Comparison of ENCODE assay signal across 8 cellular contexts in the genomic region with DNA sequence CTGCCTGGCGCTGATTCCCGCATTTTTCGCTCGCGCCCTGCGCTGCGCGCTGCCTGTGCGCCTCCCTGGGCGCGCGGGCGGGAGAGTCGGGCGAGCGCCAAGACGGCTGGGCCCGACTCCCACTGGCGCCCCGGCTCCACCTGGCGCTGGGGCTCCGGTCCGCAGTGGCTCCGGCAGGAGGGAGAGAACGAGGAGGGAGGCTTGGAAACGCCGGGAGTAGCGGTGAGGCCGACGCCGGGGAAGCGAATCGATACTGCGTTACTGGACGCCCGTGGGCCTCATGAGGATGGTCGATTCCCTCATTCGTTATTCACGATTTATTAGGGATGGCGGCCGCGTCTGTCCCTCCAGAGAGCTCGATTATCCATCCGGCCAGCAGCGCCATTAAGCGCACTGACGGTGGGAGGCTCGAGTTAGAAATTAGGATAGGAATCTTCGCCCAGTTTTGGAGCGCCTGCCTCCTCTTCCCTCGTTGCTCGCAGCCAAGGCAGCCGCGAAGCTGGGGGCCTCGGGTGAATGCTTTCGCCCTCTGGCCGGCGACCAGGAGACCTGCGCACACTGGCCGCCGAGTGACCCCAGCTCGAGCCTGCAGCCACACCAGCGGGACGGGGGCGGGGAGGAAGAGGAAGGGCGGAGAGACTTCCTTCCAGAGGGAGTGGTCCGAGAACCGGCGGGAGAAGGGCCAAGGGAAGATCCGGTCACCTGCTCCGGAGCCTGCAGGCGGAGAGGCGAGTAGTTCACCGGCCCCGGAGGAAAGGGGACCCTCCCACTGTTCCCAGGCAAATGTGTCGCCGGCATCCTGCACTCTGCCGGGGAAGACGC. TPM values are rescaled to one million over a fixed set of nuclear protein-coding genes. Genes with fewer than 3 reads are reported as not detected.
DNase-seq lines count a peak whose midpoint lies in the region; ATAC-seq and TF ChIP-seq lines count a peak whose summit lies in the region.

No MANE protein-coding gene starts in this region.

- TF ChIP-seq RAD21 in neural cell (conservative IDR thresholded peaks at IDR 0.05), result no peak

- POLR2A ChIA-PET in WTC11 (lab: Charles Lee), result interaction anchor here (0.6 to 1.6 kb wide), 3 partner anchors 29 to 424 kb away, joined by 3 to 6 read pairs (median 4); a partner anchor contains a TSS

- H3K4me3 Mint-ChIP-seq in WTC11, result peak overlapping the region; percentile 97

- peak; percentile 55 to 84 (median 82) for DNase-seq in NCI-H1417 (lab: John Stamatoyannopoulos, UW)
- DNase-seq in NCI-H1417 treated with DMSO at 0.1 percent for 48 hours (lab: John Stamatoyannopoulos, UW), result no peak
- DNase-seq in NCI-H1105 treated with DMSO at 0.1 percent for 48 hours (lab: John Stamatoyannopoulos, UW), result peak; percentile 63
- DNase-seq in WTC11 (ENCODE audit: low spot score), result peak; percentile 80
- peak; percentile 46 for DNase-seq in fibroblast of the conjunctiva (ENCODE audit: low read depth)
- no peak for DNase-seq in NCI-H187 treated with DMSO at 0.1 percent for 48 hours (lab: John Stamatoyannopoulos, UW)

- H3K4me2 ChIP-seq in neural cell (ENCODE audit: low read length), result peak overlapping the region; percentile 67

- TF ChIP-seq EP300 in neural cell (conservative IDR thresholded peaks at IDR 0.05; ENCODE audit: poor library complexity, severe bottlenecking), result no peak

- peaks cover 37% of the 10 kb centered on the region for H3K4me1 Mint-ChIP-seq in WTC11

- H3K9me3 ChIP-seq in neural cell (ENCODE audit: low read length), result no peaks in the 10 kb centered on the region

- peak overlapping the region; percentile 94 for H3K27ac ChIP-seq in neural cell (ENCODE audit: low read length)

- H2AFZ ChIP-seq in neural cell (ENCODE audit: low read depth, low read length), result no peak overlapping the region

- no peaks in the 10 kb centered on the region for H3K9me3 Mint-ChIP-seq in WTC11

- H3K27ac Mint-ChIP-seq in WTC11, result peak overlapping the region; percentile 90

- H3F3A ChIP-seq in neural cell (ENCODE audit: insufficient read depth, low read length, poor library complexity, severe bottlenecking), result no peaks in the 10 kb centered on the region

- H3K36me3 Mint-ChIP-seq in WTC11, result peaks cover 8% of the 10 kb centered on the region

- ATAC-seq in WTC11, result peak; percentile 10
- ATAC-seq in HG02763 (IDR thresholded peaks at IDR 0.05; ENCODE audit: unreplicated experiment), result no peak

- H3K36me3 ChIP-seq in neural cell (ENCODE audit: insufficient read depth, low read length), result no peaks in the 10 kb centered on the region

- H3K9ac ChIP-seq in neural cell (ENCODE audit: low read length), result peak overlapping the region; percentile 92

- peak overlapping the region; percentile 94 for H3K4me3 ChIP-seq in neural cell (ENCODE audit: low read length)

- no peaks in the 10 kb centered on the region for H4K20me1 ChIP-seq in neural cell (ENCODE audit: insufficient read depth)

- H3K9me2 ChIP-seq in neural cell (ENCODE audit: insufficient read depth, low read length), result no peaks in the 10 kb centered on the region

- H3K79me2 ChIP-seq in neural cell (replicated peaks; ENCODE audit: insufficient read depth, low read length), result peaks cover 45% of the 10 kb centered on the region

- TF ChIP-seq CTCF in WTC11 (IDR thresholded peaks at IDR 0.05) (no peak), neural cell (IDR thresholded peaks at IDR 0.05; ENCODE audit: poor library complexity, severe bottlenecking) (peak; percentile 22)

- H3K27me3 ChIP-seq in neural cell (ENCODE audit: insufficient read depth, low read depth, low read length), result no peaks in the 10 kb centered on the region

- CTCF ChIA-PET in WTC11 (lab: Charles Lee), result interaction anchor here (0.6 to 4.4 kb wide), 6 partner anchors 12 to 221 kb away, joined by 3 to 45 read pairs (median 4); no protein-coding TSS in a partner anchor

- H3K27me3 Mint-ChIP-seq in WTC11 (ENCODE audit: low read depth), result peaks cover 2% of the 10 kb centered on the region

TF ChIP-seq in WTC11, 78 proteins besides CTCF, POLR2A, EP300 and RAD21 (continues in another document):
- TF ChIP-seq, protein P1, sequence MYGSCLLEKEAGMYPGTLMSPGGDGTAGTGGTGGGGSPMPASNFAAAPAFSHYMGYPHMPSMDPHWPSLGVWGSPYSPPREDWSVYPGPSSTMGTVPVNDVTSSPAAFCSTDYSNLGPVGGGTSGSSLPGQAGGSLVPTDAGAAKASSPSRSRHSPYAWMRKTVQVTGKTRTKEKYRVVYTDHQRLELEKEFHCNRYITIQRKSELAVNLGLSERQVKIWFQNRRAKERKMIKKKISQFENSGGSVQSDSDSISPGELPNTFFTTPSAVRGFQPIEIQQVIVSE (CRISPR knock-in tag; IDR thresholded peaks at IDR 0.05; ENCODE audit: borderline replicate concordance), result no peak
- TF ChIP-seq, protein P2, sequence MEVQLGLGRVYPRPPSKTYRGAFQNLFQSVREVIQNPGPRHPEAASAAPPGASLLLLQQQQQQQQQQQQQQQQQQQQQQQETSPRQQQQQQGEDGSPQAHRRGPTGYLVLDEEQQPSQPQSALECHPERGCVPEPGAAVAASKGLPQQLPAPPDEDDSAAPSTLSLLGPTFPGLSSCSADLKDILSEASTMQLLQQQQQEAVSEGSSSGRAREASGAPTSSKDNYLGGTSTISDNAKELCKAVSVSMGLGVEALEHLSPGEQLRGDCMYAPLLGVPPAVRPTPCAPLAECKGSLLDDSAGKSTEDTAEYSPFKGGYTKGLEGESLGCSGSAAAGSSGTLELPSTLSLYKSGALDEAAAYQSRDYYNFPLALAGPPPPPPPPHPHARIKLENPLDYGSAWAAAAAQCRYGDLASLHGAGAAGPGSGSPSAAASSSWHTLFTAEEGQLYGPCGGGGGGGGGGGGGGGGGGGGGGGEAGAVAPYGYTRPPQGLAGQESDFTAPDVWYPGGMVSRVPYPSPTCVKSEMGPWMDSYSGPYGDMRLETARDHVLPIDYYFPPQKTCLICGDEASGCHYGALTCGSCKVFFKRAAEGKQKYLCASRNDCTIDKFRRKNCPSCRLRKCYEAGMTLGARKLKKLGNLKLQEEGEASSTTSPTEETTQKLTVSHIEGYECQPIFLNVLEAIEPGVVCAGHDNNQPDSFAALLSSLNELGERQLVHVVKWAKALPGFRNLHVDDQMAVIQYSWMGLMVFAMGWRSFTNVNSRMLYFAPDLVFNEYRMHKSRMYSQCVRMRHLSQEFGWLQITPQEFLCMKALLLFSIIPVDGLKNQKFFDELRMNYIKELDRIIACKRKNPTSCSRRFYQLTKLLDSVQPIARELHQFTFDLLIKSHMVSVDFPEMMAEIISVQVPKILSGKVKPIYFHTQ (CRISPR knock-in tag; IDR thresholded peaks at IDR 0.05), result no peak
- peak; percentile 64; the same call in 1 of the 2 replicates for TF ChIP-seq NFE2L1 (CRISPR knock-in tag; IDR thresholded peaks at IDR 0.05)
- TF ChIP-seq NR1H2 (CRISPR knock-in tag; IDR thresholded peaks at IDR 0.05), result no peak
- TF ChIP-seq TEAD1 (CRISPR knock-in tag; IDR thresholded peaks at IDR 0.05), result peak; percentile 79

TF ChIP-seq in neural cell, 6 proteins besides CTCF, POLR2A, EP300 and RAD21:
- TF ChIP-seq MXI1 (conservative IDR thresholded peaks at IDR 0.05; ENCODE audit: poor library complexity, severe bottlenecking), result no peak
- TF ChIP-seq POLR2AphosphoS5 (IDR thresholded peaks at IDR 0.05), result peak; percentile 17
- TF ChIP-seq, protein P3, sequence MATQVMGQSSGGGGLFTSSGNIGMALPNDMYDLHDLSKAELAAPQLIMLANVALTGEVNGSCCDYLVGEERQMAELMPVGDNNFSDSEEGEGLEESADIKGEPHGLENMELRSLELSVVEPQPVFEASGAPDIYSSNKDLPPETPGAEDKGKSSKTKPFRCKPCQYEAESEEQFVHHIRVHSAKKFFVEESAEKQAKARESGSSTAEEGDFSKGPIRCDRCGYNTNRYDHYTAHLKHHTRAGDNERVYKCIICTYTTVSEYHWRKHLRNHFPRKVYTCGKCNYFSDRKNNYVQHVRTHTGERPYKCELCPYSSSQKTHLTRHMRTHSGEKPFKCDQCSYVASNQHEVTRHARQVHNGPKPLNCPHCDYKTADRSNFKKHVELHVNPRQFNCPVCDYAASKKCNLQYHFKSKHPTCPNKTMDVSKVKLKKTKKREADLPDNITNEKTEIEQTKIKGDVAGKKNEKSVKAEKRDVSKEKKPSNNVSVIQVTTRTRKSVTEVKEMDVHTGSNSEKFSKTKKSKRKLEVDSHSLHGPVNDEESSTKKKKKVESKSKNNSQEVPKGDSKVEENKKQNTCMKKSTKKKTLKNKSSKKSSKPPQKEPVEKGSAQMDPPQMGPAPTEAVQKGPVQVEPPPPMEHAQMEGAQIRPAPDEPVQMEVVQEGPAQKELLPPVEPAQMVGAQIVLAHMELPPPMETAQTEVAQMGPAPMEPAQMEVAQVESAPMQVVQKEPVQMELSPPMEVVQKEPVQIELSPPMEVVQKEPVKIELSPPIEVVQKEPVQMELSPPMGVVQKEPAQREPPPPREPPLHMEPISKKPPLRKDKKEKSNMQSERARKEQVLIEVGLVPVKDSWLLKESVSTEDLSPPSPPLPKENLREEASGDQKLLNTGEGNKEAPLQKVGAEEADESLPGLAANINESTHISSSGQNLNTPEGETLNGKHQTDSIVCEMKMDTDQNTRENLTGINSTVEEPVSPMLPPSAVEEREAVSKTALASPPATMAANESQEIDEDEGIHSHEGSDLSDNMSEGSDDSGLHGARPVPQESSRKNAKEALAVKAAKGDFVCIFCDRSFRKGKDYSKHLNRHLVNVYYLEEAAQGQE (IDR thresholded peaks at IDR 0.05; ENCODE audit: borderline replicate concordance), result peak; percentile 40

RNA-seq across cellular contexts. Expression of a gene that starts 1.3 kb away (rescaled TPM):
- 102 to 111 TPM (median 104 TPM) in 3 replicates for total RNA-seq in WTC11 (2021)
- 10.7 and 11.7 TPM in 2 replicates for polyA plus RNA-seq in neural cell
- 12.4 and 15.0 TPM in 2 replicates for polyA minus RNA-seq in neural cell

RNA-seq across cellular contexts. Expression of a gene that starts 3.1 kb away (rescaled TPM):
- 266 to 273 TPM (median 266 TPM) in 3 replicates for total RNA-seq in WTC11 (2021)
- polyA plus RNA-seq in neural cell, result 300 and 338 TPM in 2 replicates
- 94.8 and 133 TPM in 2 replicates for polyA minus RNA-seq in neural cell

RNA-seq across cellular contexts. Expression of a gene that starts 19.3 kb away (rescaled TPM):
- 12.1 to 15.7 TPM (median 15.6 TPM) in 3 replicates for total RNA-seq in WTC11 (2021)
- polyA plus RNA-seq in neural cell, result 0.48 and 1.2 TPM in 2 replicates
- 0.73 and 1.6 TPM in 2 replicates for polyA minus RNA-seq in neural cell

RNA-seq across cellular contexts. Expression of a gene that starts 44.4 kb away (rescaled TPM):
- 34.4 to 48.0 TPM (median 36.6 TPM) in 3 replicates for total RNA-seq in WTC11 (2021)
- 19.7 and 26.0 TPM in 2 replicates for polyA plus RNA-seq in neural cell
- 44.8 and 47.6 TPM in 2 replicates for polyA minus RNA-seq in neural cell

RNA-seq across cellular contexts. Expression of a gene that starts 49.9 kb away (rescaled TPM):
- 54.0 to 61.9 TPM (median 57.3 TPM) in 3 replicates for total RNA-seq in WTC11 (2021)
- polyA plus RNA-seq in neural cell, result 164 and 187 TPM in 2 replicates
- polyA minus RNA-seq in neural cell, result 274 and 279 TPM in 2 replicates

Comparison
In these comparisons a context has a peak if more than half of its experiments do, and no peak if none do; other contexts are left out.
1. DNase-seq: peak in NCI-H1417 (3 of 3), NCI-H1105 treated with DMSO at 0.1 percent for 48 hours (single experiment), WTC11 (single experiment) and fibroblast of the conjunctiva (single experiment); none in NCI-H1417 treated with DMSO at 0.1 percent for 48 hours (single experiment) and NCI-H187 treated with DMSO at 0.1 percent for 48 hours (single experiment).